In the genomic region with DNA sequence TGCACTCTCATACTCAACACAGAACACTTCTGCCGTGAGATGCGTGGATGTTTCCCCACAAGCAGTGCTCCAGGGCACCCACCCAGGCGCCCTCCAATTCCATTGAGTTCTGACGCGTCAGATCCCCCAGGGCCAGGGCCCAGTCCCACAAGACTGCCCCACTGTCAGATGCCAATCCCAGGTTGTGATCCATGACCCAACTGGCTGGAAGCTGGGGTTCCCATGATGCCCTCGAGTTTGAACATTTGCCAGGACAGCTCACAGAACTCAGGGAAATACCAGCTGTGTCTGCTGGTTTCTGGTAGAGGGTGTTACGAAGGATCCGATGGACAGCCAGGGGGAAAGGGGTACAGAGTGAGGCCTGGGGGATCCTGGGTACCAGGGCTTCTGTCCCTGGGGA, we compare ENCODE assay signal across 11 cellular contexts. TPM values are rescaled to one million over a fixed set of nuclear protein-coding genes. Genes with fewer than 3 reads are reported as not detected.
DNase-seq lines count a peak whose midpoint lies in the region; ATAC-seq, FAIRE-seq and TF ChIP-seq lines count a peak whose summit lies in the region.
"Had no signal": no experiment of that assay in that cellular context is flagged by ENCODE, and none has a peak within 500 bp of the region (broad histone marks: within the 10 kb centered on the region; RNA-seq: fewer than 3 reads in every experiment).

No MANE protein-coding gene starts in this region.

- dilution Hi-C loops in keratinocyte (cut with MboI; ENCODE audit: extremely low pct_ligation_motif_present, low sequenced_read_pairs): no loop called here

- intact Hi-C loops in K562 (cut with micrococcal nuclease): no loop called here

- 84% methylated on average over 7 of the region's 8 CpGs for WGBS in K562 (ENCODE audit: insufficient coverage, low coverage, missing lambda C conversion rate)

- BruUV-seq in K562 (replicated peaks; lab: Mats Ljungman, UMichigan): no TSS peak

- peaks cover 29 to 77% of the 10 kb centered on the region in 2 experiments for H3K4me1 ChIP-seq in K562 (replicated peaks in 1 of 2; ENCODE audit: control insufficient read depth in 2 of 2, insufficient read depth in 2 of 2, low read length in 2 of 2)
- peaks cover 8% of the 10 kb centered on the region for H3K4me1 ChIP-seq in keratinocyte (ENCODE audit: control insufficient read depth, extremely low read depth, insufficient read depth, low read length)
- H3K4me1 ChIP-seq in stomach smooth muscle (ENCODE audit: control insufficient read depth, insufficient read depth, low read length): peaks cover 31% of the 10 kb centered on the region

- no peak for TF ChIP-seq CTCF in K562 (IDR thresholded peaks at IDR 0.05 in 2 of 3, conservative IDR thresholded peaks at IDR 0.05 in 1 of 3; ENCODE audit: insufficient read depth in 2 of 3, low read depth in 1 of 3, low read length in 3 of 3)
- TF ChIP-seq CTCF in keratinocyte (optimal IDR thresholded peaks at IDR 0.05 in 1 of 3, IDR thresholded peaks at IDR 0.05 in 1 of 3, conservative IDR thresholded peaks at IDR 0.05 in 1 of 3; ENCODE audit: extremely low read depth in 1 of 3, insufficient read depth in 2 of 3, low read length in 3 of 3): no peak

- in situ Hi-C loops in K562 (cut with MboI): no loop called here

- no peak for TF ChIP-seq POLR2A in K562 (conservative IDR thresholded peaks at IDR 0.05)

- no peaks in the 10 kb centered on the region for H3K9me3 Mint-ChIP-seq in activated naive CD4-positive, alpha-beta T cell treated with anti-CD3 and anti-CD28 coated beads, Interleukin-2, amount 10 ng/mL, durations not matched to agents 7 days and 5 days

- no peak for TF ChIP-seq EP300 in K562 (IDR thresholded peaks at IDR 0.05; ENCODE audit: low read length)

- no peak for TF ChIP-seq RAD21 in K562 (CRISPR knock-in tag; conservative IDR thresholded peaks at IDR 0.05 in 1 of 2, IDR thresholded peaks at IDR 0.05 in 1 of 2)

- FAIRE-seq in K562 (lab: Jason Lieb, UNC): no peak
- no peak for FAIRE-seq in keratinocyte (lab: Jason Lieb, UNC)

- H4K20me1 ChIP-seq in K562 (replicated peaks; ENCODE audit: control insufficient read depth, insufficient read depth, low read length) (peaks cover 4% of the 10 kb centered on the region; the same call in 1 of the 2 replicates), keratinocyte (ENCODE audit: control insufficient read depth, extremely low read depth, insufficient read depth, low read length) (peaks cover 5% of the 10 kb centered on the region)

- H3K9me1 ChIP-seq in K562 (ENCODE audit: control insufficient read depth, insufficient read depth, low read length) (peaks cover 5% of the 10 kb centered on the region), keratinocyte (ENCODE audit: control insufficient read depth, extremely low read depth, insufficient read depth, low read length) (peaks cover 3% of the 10 kb centered on the region)

- DNase-seq in activated naive CD4-positive, alpha-beta T cell treated with anti-CD3 and anti-CD28 coated beads, Interleukin-2, amount 10 ng/mL, durations not matched to agents 7 days and 5 days: no peak
- no peak for DNase-seq in activated naive CD4-positive, alpha-beta T cell treated with anti-CD3 and anti-CD28 coated beads, Interleukin-2, amount 50 U/mL, for 16 hours
- DNase-seq in K562 (ENCODE audit: extremely low read depth in 1 of 4, low spot score in 3 of 4) (no peak), keratinocyte (ENCODE audit: low read depth, low spot score) (no peak), NCI-H748 treated with DMSO at 0.1 percent for 48 hours (lab: John Stamatoyannopoulos, UW) (no peak)
- DNase-seq: cerebellar nuclear complex, NCI-H2227 treated with DMSO at 0.1 percent for 48 hours had no signal

- H3K36me3 Mint-ChIP-seq in activated naive CD4-positive, alpha-beta T cell treated with anti-CD3 and anti-CD28 coated beads, Interleukin-2, amount 10 ng/mL, durations not matched to agents 7 days and 5 days: peaks cover 7% of the 10 kb centered on the region

- no peak overlapping the region for H2AFZ ChIP-seq in K562 (ENCODE audit: low read depth, low read length)
- no peak overlapping the region for H2AFZ ChIP-seq in keratinocyte (ENCODE audit: control insufficient read depth, low read length)

- H3K4me3 Mint-ChIP-seq in activated naive CD4-positive, alpha-beta T cell treated with anti-CD3 and anti-CD28 coated beads, Interleukin-2, amount 10 ng/mL, durations not matched to agents 7 days and 5 days: no peak overlapping the region

- no peak overlapping the region for H3K27ac ChIP-seq in K562 (ENCODE audit: extremely low read depth, low read depth, low read length)
- no peak overlapping the region for H3K27ac ChIP-seq in keratinocyte (ENCODE audit: control insufficient read depth, insufficient read depth, low read length)
- H3K27ac ChIP-seq in stomach smooth muscle (ENCODE audit: low read length): peak overlapping the region; percentile 60
- H3K27ac ChIP-seq: SK-N-MC had no signal

- H3K36me3 ChIP-seq in K562 (ENCODE audit: control insufficient read depth, insufficient read depth, low read length) (peaks cover 34% of the 10 kb centered on the region; the same call in 2 of the 3 replicates), keratinocyte (ENCODE audit: control insufficient read depth in 2 of 2, extremely low read depth in 1 of 2, insufficient read depth in 2 of 2, low read length in 2 of 2) (peaks cover 5% of the 10 kb centered on the region in 2 experiments), stomach smooth muscle (ENCODE audit: control insufficient read depth in 2 of 2, insufficient read depth in 2 of 2, low read length in 2 of 2) (peaks cover 9 to 13% of the 10 kb centered on the region in 2 donors)

- POLR2A ChIA-PET in K562 (lab: Yijun Ruan, JAX): no interaction called here

- H3K9me3 ChIP-seq in K562 (replicated peaks; ENCODE audit: control insufficient read depth, insufficient read depth, low read depth, low read length): no peaks in the 10 kb centered on the region
- H3K9me3 ChIP-seq in keratinocyte (ENCODE audit: control insufficient read depth, low read depth, low read length): no peaks in the 10 kb centered on the region
- H3K9me3 ChIP-seq in stomach smooth muscle (ENCODE audit: control insufficient read depth in 2 of 2, low read length in 2 of 2): no peaks in the 10 kb centered on the region

- peak overlapping the region; percentile 81 for H3K27ac Mint-ChIP-seq in activated naive CD4-positive, alpha-beta T cell treated with anti-CD3 and anti-CD28 coated beads, Interleukin-2, amount 10 ng/mL, durations not matched to agents 7 days and 5 days

- H3K79me2 ChIP-seq in K562 (ENCODE audit: control insufficient read depth, insufficient read depth, low read length): peaks cover 82% of the 10 kb centered on the region
- H3K79me2 ChIP-seq in keratinocyte (ENCODE audit: control insufficient read depth, insufficient read depth, low read length): peaks cover 9% of the 10 kb centered on the region

- no peaks in the 10 kb centered on the region for H3K27me3 ChIP-seq in K562 (ENCODE audit: control insufficient read depth in 2 of 2, insufficient read depth in 2 of 2, low read length in 2 of 2)
- no peaks in the 10 kb centered on the region for H3K27me3 ChIP-seq in keratinocyte (ENCODE audit: control insufficient read depth, extremely low read depth, insufficient read depth, low read length)
- H3K27me3 ChIP-seq in stomach smooth muscle (ENCODE audit: control insufficient read depth in 1 of 2, insufficient read depth in 2 of 2, low read length in 2 of 2): no peaks in the 10 kb centered on the region

- H3K9ac ChIP-seq in K562 (ENCODE audit: insufficient read depth in 1 of 2, low read depth in 2 of 2, low read length in 2 of 2) (peak overlapping the region in 1 of 2 experiments; percentile 91; a peak in 2 of 4 replicates), keratinocyte (ENCODE audit: control insufficient read depth, extremely low read depth, insufficient read depth, low read length) (no peak overlapping the region), stomach smooth muscle (ENCODE audit: low read length in 2 of 2) (peak overlapping the region in 1 of 2 donors; percentile 15)

- ATAC-seq in K562 (no peak), GM18867 (IDR thresholded peaks at IDR 0.05; ENCODE audit: unreplicated experiment) (no peak), HG03342 (IDR thresholded peaks at IDR 0.05; ENCODE audit: unreplicated experiment) (no peak)

- H3K4me2 ChIP-seq in K562 (ENCODE audit: insufficient read depth, low read length) (no peak overlapping the region), keratinocyte (ENCODE audit: control insufficient read depth, extremely low read depth, insufficient read depth, low read depth, low read length) (peak overlapping the region; percentile 27)

- CTCF ChIA-PET in activated naive CD4-positive, alpha-beta T cell treated with anti-CD3 and anti-CD28 coated beads, Interleukin-2, amount 10 ng/mL, durations not matched to agents 7 days and 5 days (lab: Charles Lee): no interaction called here
- CTCF ChIA-PET in K562 (lab: Yijun Ruan, JAX; ENCODE audit: low intra/inter-chr PET ratio): no interaction called here

- peaks cover 53% of the 10 kb centered on the region for H3K4me1 Mint-ChIP-seq in activated naive CD4-positive, alpha-beta T cell treated with anti-CD3 and anti-CD28 coated beads, Interleukin-2, amount 10 ng/mL, durations not matched to agents 7 days and 5 days

- no peak overlapping the region for H3K4me3 ChIP-seq in K562
- no peak overlapping the region for H3K4me3 ChIP-seq in keratinocyte (ENCODE audit: control insufficient read depth in 2 of 3, extremely low read depth in 1 of 3, insufficient read depth in 2 of 3, low read depth in 1 of 3, low read length in 3 of 3)
- no peak overlapping the region for H3K4me3 ChIP-seq in stomach smooth muscle (ENCODE audit: low read length in 2 of 2)
- H3K4me3 ChIP-seq: SK-N-MC had no signal

- no peaks in the 10 kb centered on the region for H3K27me3 Mint-ChIP-seq in activated naive CD4-positive, alpha-beta T cell treated with anti-CD3 and anti-CD28 coated beads, Interleukin-2, amount 10 ng/mL, durations not matched to agents 7 days and 5 days

RNA-seq across cellular contexts. Expression of a gene that starts 58.4 kb away (rescaled TPM):
- total RNA-seq in K562 (2011; cell fraction: chromatin; rRNA removed; ENCODE audit: low replicate concordance): 91.3 and 152 TPM in 2 replicates
- 92.9 and 103 TPM in 2 replicates for total RNA-seq in K562 (2011; cell fraction: nucleolus; rRNA removed)
- 104 and 106 TPM in 2 replicates for total RNA-seq in K562 (2011; cell fraction: nucleoplasm; rRNA removed)
- total RNA-seq in K562 (2014; rRNA removed): 41.3 and 50.4 TPM in 2 replicates
- 27.3 and 28.6 TPM in 2 replicates for total RNA-seq in K562 (2014; rRNA removed; fragmentation: Illumina TruSeq; extraction: Trizol)
- 33.7 and 35.7 TPM in 2 replicates for total RNA-seq in K562 (2015; rRNA removed; fragmentation: Illumina TruSeq; extraction: Trizol)
- total RNA-seq in K562 (2021): 88.4 and 90.1 TPM in 2 replicates
- polyA plus RNA-seq in K562 (2011; rRNA removed): 48.3 and 63.4 TPM in 2 replicates
- 66.5 and 76.4 TPM in 2 replicates for polyA plus RNA-seq in K562 (2011; cell fraction: cytosol; rRNA removed)
- polyA plus RNA-seq in K562 (2011; cell fraction: nucleus; rRNA removed): 70.1 and 87.0 TPM in 2 replicates
- polyA plus RNA-seq in K562 (2012): 42.6 and 65.7 TPM in 2 replicates
- 33.2 and 48.4 TPM in 2 replicates for polyA plus RNA-seq in K562 (2014; fragmentation: Illumina TruSeq; extraction: Trizol)
- 1 to 10 TPM; 1.5 TPM for polyA plus RNA-seq in K562 (2014; fragmentation: Nextera tagmentation; extraction: Ambion mirVana)
- polyA plus RNA-seq in K562 (2014; rRNA removed): 46.6 and 50.1 TPM in 2 replicates
- 40.0 and 57.0 TPM in 2 replicates for polyA minus RNA-seq in K562 (2011; rRNA and poly(A)+ RNA removed)
- polyA minus RNA-seq in K562 (2011; cell fraction: cytosol; rRNA and poly(A)+ RNA removed): 48.7 and 66.4 TPM in 2 replicates
- 26.1 and 32.4 TPM in 2 replicates for polyA minus RNA-seq in K562 (2011; cell fraction: nucleus; rRNA and poly(A)+ RNA removed)
- polyA plus RNA-seq in keratinocyte: 21.6 to 23.4 TPM (median 21.7 TPM) in 3 replicates
- 28.0 TPM for polyA plus RNA-seq in keratinocyte (2011; ENCODE audit: low read depth)
- 15.5 and 22.7 TPM in 2 replicates for polyA plus RNA-seq in keratinocyte (2011; cell fraction: cytosol; rRNA removed)
- polyA plus RNA-seq in keratinocyte (2011; cell fraction: nucleus; rRNA removed): 29.1 and 29.4 TPM in 2 replicates
- 17.2 and 38.7 TPM in 2 replicates for polyA plus RNA-seq in keratinocyte (2012; ENCODE audit: low replicate concordance)
- polyA minus RNA-seq in keratinocyte: 37.9 to 78.6 TPM (median 39.4 TPM) in 3 replicates
- 41.2 TPM for polyA minus RNA-seq in keratinocyte (2011; cell fraction: cytosol; rRNA and poly(A)+ RNA removed)
- 25.7 and 38.9 TPM in 2 replicates for polyA minus RNA-seq in keratinocyte (2011; cell fraction: nucleus; rRNA and poly(A)+ RNA removed)
